Comparison of ENCODE assay signal across 11 cellular contexts in the genomic region with DNA sequence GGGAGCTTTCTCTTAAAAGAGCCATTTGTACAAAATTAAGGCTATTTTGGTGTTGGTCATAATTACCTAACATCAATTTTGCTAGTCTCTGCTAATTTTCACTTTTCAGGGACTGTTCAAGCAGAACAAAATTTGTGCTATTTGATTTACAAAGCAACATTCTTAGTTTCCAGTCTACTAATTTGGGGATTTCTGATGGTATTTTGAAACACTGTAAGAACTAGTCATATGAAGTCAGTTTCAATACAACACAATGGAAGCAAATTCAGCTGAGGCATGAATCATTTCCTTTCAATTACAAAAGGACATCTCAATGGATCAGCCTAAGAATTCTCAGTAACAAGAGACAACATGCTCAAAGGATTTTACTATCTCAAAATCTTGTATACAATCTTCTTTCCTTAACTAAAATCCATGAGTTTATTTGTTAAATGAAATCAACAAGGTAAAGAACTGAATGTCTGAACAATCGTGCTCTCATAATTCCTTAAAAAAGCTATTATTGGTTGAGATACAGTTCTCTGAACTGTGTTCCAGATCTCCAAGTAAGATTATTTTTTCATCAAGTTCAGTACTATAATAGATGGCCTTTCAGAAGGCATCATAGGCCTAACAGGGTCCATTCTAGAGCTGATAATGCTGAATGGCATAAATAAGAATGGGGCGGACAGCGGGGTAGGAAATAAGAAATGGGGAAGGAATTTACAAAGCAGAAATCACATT.
A peak's percentile ranks its signal among the peaks of the same experiment; 100 is the strongest.
DNase-seq lines count a peak whose midpoint lies in the region; ATAC-seq and TF ChIP-seq lines count a peak whose summit lies in the region.
"Had no signal": no experiment of that assay in that cellular context is flagged by ENCODE, and none has a peak within 500 bp of the region (broad histone marks: within the 10 kb centered on the region; RNA-seq: fewer than 3 reads in every experiment).

No MANE protein-coding gene starts in this region.

- CTCF ChIA-PET in Caco-2 (lab: Charles Lee): no interaction called here

- no peaks in the 10 kb centered on the region for H4K20me1 ChIP-seq in smooth muscle cell (ENCODE audit: low read depth)

- no peak overlapping the region for H3K27ac Mint-ChIP-seq in Caco-2 (ENCODE audit: unreplicated experiment)

- POLR2A ChIA-PET in Caco-2 (lab: Charles Lee): no interaction called here

- WGBS in esophagus squamous epithelium, 2 donors: 69 to 70% methylated on average over 3 of the region's 3 CpGs
- WGBS in smooth muscle cell (ENCODE audit: low lambda C conversion rate): 94% methylated on average over 3 of the region's 3 CpGs

- TSS peak; percentile 5 for BruUV-seq in Caco-2 (replicated peaks; lab: Mats Ljungman, UMichigan)

- ATAC-seq in GM21423 (IDR thresholded peaks at IDR 0.05; ENCODE audit: unreplicated experiment): peak; percentile 48
- no peak for ATAC-seq in GM19455 (IDR thresholded peaks at IDR 0.05; ENCODE audit: unreplicated experiment)
- ATAC-seq in GM19467 (IDR thresholded peaks at IDR 0.05; ENCODE audit: unreplicated experiment): no peak

- no peaks in the 10 kb centered on the region for H3K36me3 ChIP-seq in Caco-2 (ENCODE audit: control insufficient read depth, insufficient read depth, low read length)
- H3K36me3 ChIP-seq in esophagus squamous epithelium: no peaks in the 10 kb centered on the region
- no peaks in the 10 kb centered on the region for H3K36me3 ChIP-seq in smooth muscle cell (ENCODE audit: low read depth)

- H3K9me3 ChIP-seq in Caco-2: no peaks in the 10 kb centered on the region
- no peaks in the 10 kb centered on the region for H3K9me3 ChIP-seq in esophagus squamous epithelium
- no peaks in the 10 kb centered on the region for H3K9me3 ChIP-seq in smooth muscle cell (replicated peaks; ENCODE audit: low read depth)

- no peaks in the 10 kb centered on the region for H3K79me2 ChIP-seq in smooth muscle cell (ENCODE audit: low read depth)

- H3K27ac ChIP-seq in esophagus squamous epithelium: peak overlapping the region; percentile 59 to 80 (median 72)
- H3K27ac ChIP-seq in smooth muscle cell (ENCODE audit: low read depth): no peak overlapping the region
- H3K27ac ChIP-seq: coronary artery had no signal

- TF ChIP-seq CTCF in Caco-2 (IDR thresholded peaks at IDR 0.05; ENCODE audit: insufficient read depth in 1 of 2, low read depth in 1 of 2, low read length in 1 of 2, severe bottlenecking in 1 of 2, unreplicated experiment in 1 of 2): no peak
- no peak for TF ChIP-seq CTCF in esophagus squamous epithelium (IDR thresholded peaks at IDR 0.05)
- TF ChIP-seq CTCF in smooth muscle cell (IDR thresholded peaks at IDR 0.05; ENCODE audit: borderline replicate concordance, insufficient read depth, poor library complexity, severe bottlenecking): no peak

- H3K9ac ChIP-seq in smooth muscle cell (ENCODE audit: low read depth): no peak overlapping the region

- H3K27me3 Mint-ChIP-seq in Caco-2 (ENCODE audit: insufficient read depth, unreplicated experiment): no peaks in the 10 kb centered on the region

- DNase-seq in Caco-2 (no peak), HPDE6-E6E7 (ENCODE audit: extremely low spot score) (peak; percentile 58), esophagus squamous epithelium (lab: John Stamatoyannopoulos, UW) (no peak), Kasumi-1 (lab: John Stamatoyannopoulos, UW) (no peak), smooth muscle cell (lab: John Stamatoyannopoulos, UW; ENCODE audit: unreplicated experiment) (no peak)
- DNase-seq: activated CD4-positive, CD25-positive, alpha-beta regulatory T cell; NCI-H510A treated with DMSO at 0.1 percent for 48 hours had no signal

- no peak overlapping the region for H2AFZ ChIP-seq in smooth muscle cell (ENCODE audit: low read depth)

- H3F3A ChIP-seq in smooth muscle cell (ENCODE audit: low read depth): no peaks in the 10 kb centered on the region

- peaks cover 8% of the 10 kb centered on the region for H3K36me3 Mint-ChIP-seq in Caco-2 (ENCODE audit: insufficient read depth, unreplicated experiment)

- H3K4me3 ChIP-seq in Caco-2 (ENCODE audit: low read depth, low read length): no peak overlapping the region
- H3K4me3 ChIP-seq in esophagus squamous epithelium: no peak overlapping the region
- no peak overlapping the region for H3K4me3 ChIP-seq in smooth muscle cell
- H3K4me3 ChIP-seq: coronary artery had no signal

- H3K4me1 Mint-ChIP-seq in Caco-2 (ENCODE audit: low read depth, unreplicated experiment): no peaks in the 10 kb centered on the region

- H3K4me2 ChIP-seq in smooth muscle cell: no peak overlapping the region

- TF ChIP-seq POLR2A in esophagus squamous epithelium (IDR thresholded peaks at IDR 0.05): no peak

- no peaks in the 10 kb centered on the region for H3K9me3 Mint-ChIP-seq in Caco-2 (ENCODE audit: unreplicated experiment)

- H3K4me3 Mint-ChIP-seq in Caco-2 (ENCODE audit: unreplicated experiment): no peak overlapping the region

- intact Hi-C loops in Caco-2 (cut with micrococcal nuclease; ENCODE audit: unreplicated experiment): no loop called here
- intact Hi-C loops in esophagus squamous epithelium (cut with DNase I): no loop called here

- H3K27me3 ChIP-seq in Caco-2 (replicated peaks; ENCODE audit: control insufficient read depth, insufficient read depth, low read length) (no peaks in the 10 kb centered on the region), esophagus squamous epithelium (no peaks in the 10 kb centered on the region), smooth muscle cell (ENCODE audit: low read depth) (no peaks in the 10 kb centered on the region)

- H3K4me1 ChIP-seq in Caco-2: no peaks in the 10 kb centered on the region
- H3K4me1 ChIP-seq in esophagus squamous epithelium: peaks cover 4 to 73% (median 31%) of the 10 kb centered on the region in 3 donors
- H3K4me1 ChIP-seq in smooth muscle cell (ENCODE audit: low read depth): no peaks in the 10 kb centered on the region
